ENCODE assay signal across 17 cellular contexts in the genomic region with DNA sequence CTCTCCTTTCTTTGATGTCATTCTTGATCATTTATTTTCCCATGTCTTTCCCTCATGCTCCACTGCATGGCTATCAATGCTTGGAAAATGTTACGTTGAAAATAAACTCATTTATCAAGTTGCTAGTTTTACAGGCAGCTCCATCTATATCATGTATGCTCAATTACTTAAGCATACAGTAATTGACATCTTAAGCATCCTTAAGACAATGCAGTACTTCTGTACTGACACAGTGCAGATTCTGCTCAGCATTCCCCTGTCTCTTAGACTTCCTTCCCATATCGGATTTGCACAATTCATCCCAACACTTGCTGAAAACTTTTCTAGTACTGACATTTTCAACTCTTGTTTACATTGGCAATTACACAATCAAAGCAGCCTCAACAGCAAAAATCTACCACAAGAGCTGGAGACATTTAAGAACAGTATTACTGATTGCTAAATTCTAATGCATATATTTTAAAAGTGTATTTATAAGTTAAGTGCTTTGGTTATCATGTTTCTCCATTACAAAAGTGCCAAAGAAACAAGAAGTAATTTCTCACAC.
DNase-seq lines count a peak whose midpoint lies in the region; ATAC-seq lines count a peak whose summit lies in the region.
"Had no signal": no experiment of that assay in that cellular context is flagged by ENCODE, and none has a peak within 500 bp of the region (broad histone marks: within the 10 kb centered on the region; RNA-seq: fewer than 3 reads in every experiment).

No MANE protein-coding gene starts in this region.

- DNase-seq in EH (ENCODE audit: low read depth) = peak; percentile 27
- DNase-seq in SK-N-DZ (ENCODE audit: low spot score) = peak; percentile 43
- peak; percentile 72 for DNase-seq in fibroblast of gingiva (ENCODE audit: low read depth)
- DNase-seq in left lobe of liver (ENCODE audit: low spot score) = no peak
- DNase-seq in COLO668 (lab: John Stamatoyannopoulos, UW; ENCODE audit: unreplicated experiment) = no peak
- DNase-seq in GF-D8 (lab: John Stamatoyannopoulos, UW) = no peak
- DNase-seq in A172 (ENCODE audit: low spot score) = no peak
- DNase-seq in GM03348 (ENCODE audit: low spot score) = no peak
- DNase-seq: AML-193; Calu3; CD4-positive, CD25-positive, alpha-beta regulatory T cell; DMS79 treated with DMSO at 0.1 percent for 48 hours; HFFc6; NCI-H1105 treated with DMSO at 0.1 percent for 48 hours; NCI-H187; NCI-H2171; NCI-H774 had no signal

- peak; percentile 42 for ATAC-seq in left lobe of liver

Comparison
In these comparisons a context has a peak if more than half of its experiments do, and no peak if none do; other contexts are left out.
1. DNase-seq: peak in EH (single experiment), SK-N-DZ (single experiment) and fibroblast of gingiva (single experiment); none in left lobe of liver (single experiment), COLO668 (single experiment), GF-D8 (single experiment), A172 (single experiment) and GM03348 (single experiment).